ENCODE assay signal across 12 cellular contexts in genomic region chrX:135384161-135384836, GRCh38. TPM values are rescaled to one million over a fixed set of nuclear protein-coding genes. Genes with fewer than 3 reads are reported as not detected.
DNase-seq lines count a peak whose midpoint lies in the region; ATAC-seq lines count a peak whose summit lies in the region.
"Had no signal": no experiment of that assay in that cellular context is flagged by ENCODE, and none has a peak within 500 bp of the region (broad histone marks: within the 10 kb centered on the region; RNA-seq: fewer than 3 reads in every experiment).

No MANE protein-coding gene starts in this region.

- H3K27ac Mint-ChIP-seq in activated CD8-positive, alpha-beta memory T cell treated with anti-CD3 and anti-CD28 coated beads, Interleukin-2, amount 10 ng/mL, durations not matched to agents 7 days and 5 days: peak overlapping the region; percentile 90
- H3K27ac Mint-ChIP-seq in central memory CD8-positive, alpha-beta T cell (ENCODE audit: low read depth): peak overlapping the region; percentile 38

- DNase-seq in activated CD8-positive, alpha-beta memory T cell treated with anti-CD3 and anti-CD28 coated beads, Interleukin-2, amount 10 ng/mL, durations not matched to agents 7 days and 5 days: peak; percentile 79
- no peak for DNase-seq in activated CD8-positive, alpha-beta memory T cell treated with anti-CD3 and anti-CD28 coated beads, Interleukin-2, amount 50 U/mL, for 48 hours
- peak; percentile 12 to 13 for DNase-seq in activated CD4-positive, alpha-beta T cell treated with anti-CD3 and anti-CD28 coated beads, Interleukin-2, amount 50 U/mL, for 4 hours
- peak; percentile 12 to 30 for DNase-seq in central memory CD8-positive, alpha-beta T cell (ENCODE audit: low spot score in 2 of 2)
- DNase-seq in stimulated activated naive CD4-positive, alpha-beta T cell treated with Interleukin-2 at 50 U/mL for 16 hours (lab: John Stamatoyannopoulos, UW): peak; percentile 20
- no peak for DNase-seq in NCI-H526 treated with DMSO at 0.1 percent for 48 hours (lab: John Stamatoyannopoulos, UW)
- DNase-seq in DMS 273 (lab: John Stamatoyannopoulos, UW; ENCODE audit: unreplicated experiment): no peak
- DNase-seq: dermis blood vessel endothelial cell, foreskin keratinocyte, kidney glomerular epithelial cell, NCI-H1417 had no signal

- H3K27me3 Mint-ChIP-seq in activated CD8-positive, alpha-beta memory T cell treated with anti-CD3 and anti-CD28 coated beads, Interleukin-2, amount 10 ng/mL, durations not matched to agents 7 days and 5 days: no peaks in the 10 kb centered on the region
- no peaks in the 10 kb centered on the region for H3K27me3 Mint-ChIP-seq in central memory CD8-positive, alpha-beta T cell

- no peaks in the 10 kb centered on the region for H3K9me3 Mint-ChIP-seq in activated CD8-positive, alpha-beta memory T cell treated with anti-CD3 and anti-CD28 coated beads, Interleukin-2, amount 10 ng/mL, durations not matched to agents 7 days and 5 days (ENCODE audit: low read depth)
- no peaks in the 10 kb centered on the region for H3K9me3 Mint-ChIP-seq in central memory CD8-positive, alpha-beta T cell

- peaks cover 43% of the 10 kb centered on the region for H3K4me1 Mint-ChIP-seq in activated CD8-positive, alpha-beta memory T cell treated with anti-CD3 and anti-CD28 coated beads, Interleukin-2, amount 10 ng/mL, durations not matched to agents 7 days and 5 days
- H3K4me1 Mint-ChIP-seq in central memory CD8-positive, alpha-beta T cell: peaks cover 27% of the 10 kb centered on the region

- H3K36me3 Mint-ChIP-seq in activated CD8-positive, alpha-beta memory T cell treated with anti-CD3 and anti-CD28 coated beads, Interleukin-2, amount 10 ng/mL, durations not matched to agents 7 days and 5 days: peaks cover 7% of the 10 kb centered on the region
- H3K36me3 Mint-ChIP-seq in central memory CD8-positive, alpha-beta T cell (ENCODE audit: insufficient read depth): no peaks in the 10 kb centered on the region

- H3K4me3 Mint-ChIP-seq in activated CD8-positive, alpha-beta memory T cell treated with anti-CD3 and anti-CD28 coated beads, Interleukin-2, amount 10 ng/mL, durations not matched to agents 7 days and 5 days: peak overlapping the region; percentile 26
- peak overlapping the region; percentile 47 for H3K4me3 Mint-ChIP-seq in central memory CD8-positive, alpha-beta T cell

- CTCF ChIA-PET in activated CD8-positive, alpha-beta memory T cell treated with anti-CD3 and anti-CD28 coated beads, Interleukin-2, amount 10 ng/mL, durations not matched to agents 7 days and 5 days (lab: Charles Lee): no interaction called here

- peak; percentile 91 for ATAC-seq in activated CD8-positive, alpha-beta memory T cell treated with anti-CD3 and anti-CD28 coated beads, Interleukin-2, amount 10 ng/mL, durations not matched to agents 7 days and 5 days
- ATAC-seq in central memory CD8-positive, alpha-beta T cell (replicated peaks; ENCODE audit: extremely low read depth, poor library complexity, severe bottlenecking): peak; percentile 99
- ATAC-seq in HG03175 (IDR thresholded peaks at IDR 0.05; ENCODE audit: unreplicated experiment): no peak
- ATAC-seq: foreskin keratinocyte had no signal

RNA-seq across cellular contexts. Expression of gene SMIM10L2A, which starts 37.4 kb away (rescaled TPM):
- under 1 TPM; 0.38 to 0.82 TPM for total RNA-seq in activated CD8-positive, alpha-beta memory T cell treated with anti-CD3 and anti-CD28 coated beads, Interleukin-2, amount 10 ng/mL, durations not matched to agents 7 days and 5 days

RNA-seq across cellular contexts. Expression of gene ZNF449, which starts 39.7 kb away (rescaled TPM):
- 1 to 10 TPM; 3.0 to 4.3 TPM for total RNA-seq in activated CD8-positive, alpha-beta memory T cell treated with anti-CD3 and anti-CD28 coated beads, Interleukin-2, amount 10 ng/mL, durations not matched to agents 7 days and 5 days

RNA-seq across cellular contexts. Expression of gene ZNF75D, which starts 40.4 kb away (rescaled TPM):
- 10 to 100 TPM; 10.4 to 13.1 TPM for total RNA-seq in activated CD8-positive, alpha-beta memory T cell treated with anti-CD3 and anti-CD28 coated beads, Interleukin-2, amount 10 ng/mL, durations not matched to agents 7 days and 5 days

Comparison
In these comparisons a context has a peak if more than half of its experiments do, and no peak if none do; other contexts are left out.
1. DNase-seq: peak in activated CD8-positive, alpha-beta memory T cell treated with anti-CD3 and anti-CD28 coated beads, Interleukin-2, amount 10 ng/mL, durations not matched to agents 7 days and 5 days (single experiment), activated CD4-positive, alpha-beta T cell treated with anti-CD3 and anti-CD28 coated beads, Interleukin-2, amount 50 U/mL, for 4 hours (2 of 2), central memory CD8-positive, alpha-beta T cell (2 of 2) and stimulated activated naive CD4-positive, alpha-beta T cell treated with Interleukin-2 at 50 U/mL for 16 hours (single experiment); none in activated CD8-positive, alpha-beta memory T cell treated with anti-CD3 and anti-CD28 coated beads, Interleukin-2, amount 50 U/mL, for 48 hours (single experiment), NCI-H526 treated with DMSO at 0.1 percent for 48 hours (single experiment) and DMS 273 (single experiment).